Comparison of ENCODE assay signal across 8 cellular contexts in genomic region chr20:50153500-50154377, GRCh38. TPM values are rescaled to one million over a fixed set of nuclear protein-coding genes. Genes with fewer than 3 reads are reported as not detected.
A peak's percentile ranks its signal among the peaks of the same experiment; 100 is the strongest.
DNase-seq lines count a peak whose midpoint lies in the region; ATAC-seq, FAIRE-seq and TF ChIP-seq lines count a peak whose summit lies in the region.

Gene PEDS1 (minus strand): TSS chr20:50153723. CDS start chr20:50153637, 86 bp downstream.

- H3K27ac Mint-ChIP-seq in central memory CD8-positive, alpha-beta T cell (ENCODE audit: low read depth) = peak within 1 kb of the TSS; percentile 67

- POLR2A ChIA-PET in AG04449 (lab: Yijun Ruan, JAX) = interaction anchor here (0.6 to 1.8 kb wide), 7 partner anchors 9 to 604 kb away, joined by 4 to 8 read pairs (median 5); partner anchors contain the start of gene UBE2V1

- DNase-seq in AG04449 (ENCODE audit: low read depth, low spot score) (no peak), NCI-H345 treated with DMSO at 0.1 percent for 48 hours (lab: John Stamatoyannopoulos, UW; ENCODE audit: unreplicated experiment) (peak; percentile 82), kidney (peak; percentile 97)
- DNase-seq in central memory CD8-positive, alpha-beta T cell (ENCODE audit: low spot score in 2 of 2) = peak; percentile 59 to 60
- DNase-seq in stimulated activated CD4-positive, alpha-beta T cell treated with anti-CD3 and anti-CD28 coated beads, Interleukin-15, amount 100 ng/mL, for 24 hours = peak; percentile 90

- peak within 1 kb of the TSS; percentile 84 for H3K4me3 Mint-ChIP-seq in central memory CD8-positive, alpha-beta T cell

- FAIRE-seq in kidney (lab: Jason Lieb, UNC) = no peak

- H3K4me1 Mint-ChIP-seq in central memory CD8-positive, alpha-beta T cell = peaks cover 52% of the 10 kb centered on the region

- H3K27ac ChIP-seq in kidney (ENCODE audit: low read depth in 2 of 2, low read length in 2 of 2) = peak within 1 kb of the TSS; percentile 69 to 74

- H3K9me3 ChIP-seq in kidney (ENCODE audit: control insufficient read depth in 1 of 2, low read length in 2 of 2) = no peaks in the 10 kb centered on the region

- peaks cover 12 to 27% of the 10 kb centered on the region in 2 donors for H3K4me1 ChIP-seq in kidney (ENCODE audit: control insufficient read depth in 1 of 2, insufficient read depth in 1 of 2, low read depth in 1 of 2, low read length in 2 of 2)

- intact Hi-C loops in kidney (cut with DNase I) = no loop called here

- no peak for TF ChIP-seq CTCF in AG04449 (IDR thresholded peaks at IDR 0.05; ENCODE audit: insufficient read depth, low read length, missing control alignments)
- no peak for TF ChIP-seq CTCF in kidney (IDR thresholded peaks at IDR 0.05; ENCODE audit: borderline replicate concordance, extremely low read depth, insufficient read depth)

- peaks cover 9% of the 10 kb centered on the region for H3K36me3 Mint-ChIP-seq in central memory CD8-positive, alpha-beta T cell (ENCODE audit: insufficient read depth)

- H3K36me3 ChIP-seq in kidney (ENCODE audit: control insufficient read depth in 1 of 2, insufficient read depth in 2 of 2, low read length in 2 of 2) = no peaks in the 10 kb centered on the region

- H3K4me3 ChIP-seq in AG04449 (ENCODE audit: low read depth, low read length) (peak within 1 kb of the TSS; percentile 89), kidney (ENCODE audit: low read length in 2 of 2) (peak within 1 kb of the TSS; percentile 76 to 86)

- peak; percentile 55 for ATAC-seq in GM18873 (IDR thresholded peaks at IDR 0.05; ENCODE audit: low FRiP score, unreplicated experiment)
- peak; percentile 92 for ATAC-seq in HG03139 (IDR thresholded peaks at IDR 0.05; ENCODE audit: unreplicated experiment)
- ATAC-seq in activated CD4-positive, CD25-positive, alpha-beta regulatory T cell treated with anti-CD3 and anti-CD28 coated beads, Interleukin-2, amount 50 U/mL, for 24 hours = peak; percentile 98 to 99
- peak; percentile 95 for ATAC-seq in central memory CD8-positive, alpha-beta T cell (replicated peaks; ENCODE audit: extremely low read depth, poor library complexity, severe bottlenecking)

- H3K27me3 Mint-ChIP-seq in central memory CD8-positive, alpha-beta T cell = no peaks in the 10 kb centered on the region

- CTCF ChIA-PET in AG04449 (lab: Yijun Ruan, JAX) = interaction anchor here (0.6 to 2.9 kb wide), 14 partner anchors 8 to 174 kb away, joined by 3 to 24 read pairs (median 6); no protein-coding TSS in a partner anchor

- H3K9me3 Mint-ChIP-seq in central memory CD8-positive, alpha-beta T cell = no peaks in the 10 kb centered on the region

- H3K9ac ChIP-seq in kidney (ENCODE audit: low read length in 2 of 2) = peak within 1 kb of the TSS; percentile 81 to 97

RNA-seq across cellular contexts. Expression of gene PEDS1, which starts in this region (rescaled TPM):
- 16.3 TPM for total RNA-seq in kidney
- polyA plus RNA-seq in kidney (ENCODE audit: insufficient read depth, low read depth, low replicate concordance) = 18.3 TPM
